Comparison of ENCODE assay signal across 32 cellular contexts in genomic region chr13:19810151-19810550, GRCh38.
"Had no signal": no experiment of that assay in that cellular context is flagged by ENCODE, and none has a peak within 500 bp of the region (broad histone marks: within the 10 kb centered on the region; RNA-seq: fewer than 3 reads in every experiment).

No MANE protein-coding gene starts in this region.

- H3K4me3 Mint-ChIP-seq: activated CD4-positive, alpha-beta memory T cell treated with anti-CD3 and anti-CD28 coated beads for 36 hours; activated CD4-positive, alpha-beta T cell treated with anti-CD3 and anti-CD28 coated beads for 36 hours; activated CD4-positive, alpha-beta T cell treated with anti-CD3 and anti-CD28 coated beads, Interleukin-2, amount 10 ng/mL, durations not matched to agents 24 days and 14 days; activated CD8-positive, alpha-beta memory T cell treated with anti-CD3 and anti-CD28 coated beads, Interleukin-2, amount 10 ng/mL, durations not matched to agents 7 days and 5 days; activated CD8-positive, alpha-beta T cell treated with anti-CD3 and anti-CD28 coated beads, Interleukin-2, amount 10 ng/mL, durations not matched to agents 7 days and 5 days; activated naive CD4-positive, alpha-beta T cell treated with anti-CD3 and anti-CD28 coated beads for 36 hours; activated naive CD4-positive, alpha-beta T cell treated with anti-CD3 and anti-CD28 coated beads, Interleukin-2, amount 50 U/mL, for 24 hours; activated naive CD8-positive, alpha-beta T cell treated with anti-CD3 and anti-CD28 coated beads, Interleukin-2, amount 10 ng/mL, durations not matched to agents 7 days and 5 days; activated T-helper 1 cell treated with anti-CD3 and anti-CD28 coated beads, Interleukin-12 subunit alpha, Interleukin-12 subunit beta, Interleukin-2, Interleukin-4 antibody, amounts not matched to agents 30 ng/mL and 10 ng/mL and 1 ng/mL, durations not matched to agents 14 hours and 24 hours and 36 hours; brain; dendritic cell treated with granulocyte-macrophage colony-stimulating factor and Interleukin-4, amounts not matched to agents 40 ng/mL and 50 ng/mL, for 4 days; endodermal cell; T-helper 17 cell; T-helper 2 cell treated with Interferon-gamma antibody and Interleukin-4, amounts not matched to agents 5 μg/mL and 100 μg/mL, for 36 hours had no signal

- H3K4me3 ChIP-seq: ascending aorta, breast epithelium, cardiac muscle cell, coronary artery, dorsolateral prefrontal cortex had no signal

- DNase-seq: activated CD4-positive, alpha-beta memory T cell treated with anti-CD3 and anti-CD28 coated beads for 36 hours; activated CD4-positive, alpha-beta T cell treated with anti-CD3 and anti-CD28 coated beads for 36 hours; activated CD4-positive, alpha-beta T cell treated with anti-CD3 and anti-CD28 coated beads, Interleukin-2, amount 10 ng/mL, durations not matched to agents 24 days and 14 days; activated CD4-positive, CD25-positive, alpha-beta regulatory T cell; activated CD4-positive, CD25-positive, alpha-beta regulatory T cell treated with anti-CD3 and anti-CD28 coated beads, Interleukin-2, amount 50 U/mL, for 72 hours; activated CD8-positive, alpha-beta memory T cell treated with anti-CD3 and anti-CD28 coated beads, Interleukin-2, amount 10 ng/mL, durations not matched to agents 7 days and 5 days; activated CD8-positive, alpha-beta memory T cell treated with anti-CD3 and anti-CD28 coated beads, Interleukin-2, amount 50 U/mL, for 4 hours; activated CD8-positive, alpha-beta T cell treated with anti-CD3 and anti-CD28 coated beads, Interleukin-2, amount 10 ng/mL, durations not matched to agents 7 days and 5 days; activated naive CD4-positive, alpha-beta T cell treated with anti-CD3 and anti-CD28 coated beads for 36 hours; activated naive CD8-positive, alpha-beta T cell treated with anti-CD3 and anti-CD28 coated beads, Interleukin-2, amount 10 ng/mL, durations not matched to agents 7 days and 5 days; activated T-cell treated with anti-CD3 and anti-CD28 coated beads, Interleukin-2, amount 50 U/mL, for 1 hour; activated T-cell treated with anti-CD3 and anti-CD28 coated beads, Interleukin-2, amount 50 U/mL, for 48 hours; central memory CD4-positive, alpha-beta T cell; cerebellar nuclear complex; effector memory CD4-positive, alpha-beta T cell; endodermal cell; foreskin fibroblast; head of caudate nucleus; T-helper 1 cell; T-helper 17 cell had no signal

- H3K9me3 Mint-ChIP-seq: activated naive CD4-positive, alpha-beta T cell treated with anti-CD3 and anti-CD28 coated beads for 36 hours; activated naive CD4-positive, alpha-beta T cell treated with anti-CD3 and anti-CD28 coated beads, Interleukin-2, amount 50 U/mL, for 24 hours; activated T-helper 1 cell treated with anti-CD3 and anti-CD28 coated beads, Interleukin-12 subunit alpha, Interleukin-12 subunit beta, Interleukin-2, Interleukin-4 antibody, amounts not matched to agents 30 ng/mL and 10 ng/mL and 1 ng/mL, durations not matched to agents 14 hours and 24 hours and 36 hours; activated T-helper 2 cell treated with anti-CD3 and anti-CD28 coated beads, Interferon-gamma antibody, Interleukin-2, Interleukin-4, amounts not matched to agents 10 μg/mL and 5 μg/mL and 100 μg/mL, durations not matched to agents 14 hours and 24 hours and 36 hours; brain; dendritic cell treated with granulocyte-macrophage colony-stimulating factor and Interleukin-4, amounts not matched to agents 40 ng/mL and 50 ng/mL, for 4 days; T-helper 2 cell treated with Interferon-gamma antibody and Interleukin-4, amounts not matched to agents 5 μg/mL and 100 μg/mL, for 36 hours had no signal

- H3K27ac Mint-ChIP-seq: activated CD4-positive, alpha-beta memory T cell treated with anti-CD3 and anti-CD28 coated beads for 36 hours; activated CD4-positive, alpha-beta T cell treated with anti-CD3 and anti-CD28 coated beads for 36 hours; activated CD4-positive, alpha-beta T cell treated with anti-CD3 and anti-CD28 coated beads, Interleukin-2, amount 10 ng/mL, durations not matched to agents 24 days and 14 days; activated CD8-positive, alpha-beta memory T cell treated with anti-CD3 and anti-CD28 coated beads, Interleukin-2, amount 10 ng/mL, durations not matched to agents 7 days and 5 days; activated CD8-positive, alpha-beta T cell treated with anti-CD3 and anti-CD28 coated beads, Interleukin-2, amount 10 ng/mL, durations not matched to agents 7 days and 5 days; activated naive CD4-positive, alpha-beta T cell treated with anti-CD3 and anti-CD28 coated beads for 36 hours; activated naive CD4-positive, alpha-beta T cell treated with anti-CD3 and anti-CD28 coated beads, Interleukin-2, amount 50 U/mL, for 24 hours; activated naive CD8-positive, alpha-beta T cell treated with anti-CD3 and anti-CD28 coated beads, Interleukin-2, amount 10 ng/mL, durations not matched to agents 7 days and 5 days; activated T-helper 1 cell treated with anti-CD3 and anti-CD28 coated beads, Interleukin-12 subunit alpha, Interleukin-12 subunit beta, Interleukin-2, Interleukin-4 antibody, amounts not matched to agents 30 ng/mL and 10 ng/mL and 1 ng/mL, durations not matched to agents 14 hours and 24 hours and 36 hours; activated T-helper 2 cell treated with anti-CD3 and anti-CD28 coated beads, Interferon-gamma antibody, Interleukin-2, Interleukin-4, amounts not matched to agents 10 μg/mL and 5 μg/mL and 100 μg/mL, durations not matched to agents 14 hours and 24 hours and 36 hours; brain; dendritic cell treated with granulocyte-macrophage colony-stimulating factor and Interleukin-4, amounts not matched to agents 40 ng/mL and 50 ng/mL, for 4 days; endodermal cell; T-helper 17 cell; T-helper 2 cell treated with Interferon-gamma antibody and Interleukin-4, amounts not matched to agents 5 μg/mL and 100 μg/mL, for 36 hours had no signal

- ATAC-seq: activated CD4-positive, alpha-beta T cell treated with anti-CD3 and anti-CD28 coated beads for 36 hours; activated CD8-positive, alpha-beta memory T cell treated with anti-CD3 and anti-CD28 coated beads, Interleukin-2, amount 10 ng/mL, durations not matched to agents 7 days and 5 days; activated CD8-positive, alpha-beta T cell treated with anti-CD3 and anti-CD28 coated beads, Interleukin-2, amount 10 ng/mL, durations not matched to agents 7 days and 5 days; esophagus mucosa; T-helper 17 cell had no signal

- H3K4me1 Mint-ChIP-seq: activated CD4-positive, alpha-beta T cell treated with anti-CD3 and anti-CD28 coated beads for 36 hours; activated CD4-positive, alpha-beta T cell treated with anti-CD3 and anti-CD28 coated beads, Interleukin-2, amount 10 ng/mL, durations not matched to agents 24 days and 14 days; activated CD8-positive, alpha-beta memory T cell treated with anti-CD3 and anti-CD28 coated beads, Interleukin-2, amount 10 ng/mL, durations not matched to agents 7 days and 5 days; activated naive CD4-positive, alpha-beta T cell treated with anti-CD3 and anti-CD28 coated beads, Interleukin-2, amount 50 U/mL, for 24 hours; activated naive CD8-positive, alpha-beta T cell treated with anti-CD3 and anti-CD28 coated beads, Interleukin-2, amount 10 ng/mL, durations not matched to agents 7 days and 5 days; brain; endodermal cell; T-helper 17 cell had no signal

- H3K27me3 Mint-ChIP-seq: activated CD4-positive, alpha-beta memory T cell treated with anti-CD3 and anti-CD28 coated beads for 36 hours; activated CD4-positive, alpha-beta T cell treated with anti-CD3 and anti-CD28 coated beads for 36 hours; activated CD4-positive, alpha-beta T cell treated with anti-CD3 and anti-CD28 coated beads, Interleukin-2, amount 10 ng/mL, durations not matched to agents 24 days and 14 days; activated CD8-positive, alpha-beta memory T cell treated with anti-CD3 and anti-CD28 coated beads, Interleukin-2, amount 10 ng/mL, durations not matched to agents 7 days and 5 days; activated naive CD4-positive, alpha-beta T cell treated with anti-CD3 and anti-CD28 coated beads, Interleukin-2, amount 50 U/mL, for 24 hours; activated naive CD8-positive, alpha-beta T cell treated with anti-CD3 and anti-CD28 coated beads, Interleukin-2, amount 10 ng/mL, durations not matched to agents 7 days and 5 days; brain; dendritic cell treated with granulocyte-macrophage colony-stimulating factor and Interleukin-4, amounts not matched to agents 40 ng/mL and 50 ng/mL, for 4 days; T-helper 17 cell had no signal
